24 cellular contexts compared by ENCODE assay signal in the genomic region with DNA sequence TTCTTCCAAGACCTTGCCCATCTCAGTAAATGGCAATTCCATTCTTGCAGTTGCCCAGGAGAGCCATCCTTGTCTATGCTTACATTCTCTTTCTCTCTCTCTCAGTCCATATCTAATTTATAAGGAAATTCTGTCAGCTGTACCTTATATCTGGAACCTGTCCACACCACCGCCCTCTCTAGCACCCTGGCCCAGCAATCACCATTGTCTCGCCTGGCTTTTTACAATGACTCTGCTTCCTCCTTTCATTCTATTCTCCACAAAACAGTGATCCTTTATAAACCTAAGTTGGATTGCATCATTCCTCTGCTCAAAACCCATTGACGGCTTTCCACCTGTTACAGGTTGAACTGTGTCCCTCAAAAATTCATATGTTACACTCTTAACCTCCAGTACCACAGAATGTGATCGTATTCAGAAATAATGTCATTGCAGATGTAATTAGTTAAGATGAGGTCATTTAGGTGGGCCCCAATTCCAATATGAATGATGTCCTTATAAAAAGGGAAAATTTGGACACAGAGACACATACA.
"Had no signal": no experiment of that assay in that cellular context is flagged by ENCODE, and none has a peak within 500 bp of the region (broad histone marks: within the 10 kb centered on the region; RNA-seq: fewer than 3 reads in every experiment).

No MANE protein-coding gene starts in this region.

- H3K36me3 ChIP-seq: ascending aorta, SJCRH30 had no signal

- ATAC-seq: activated CD8-positive, alpha-beta T cell treated with anti-CD3 and anti-CD28 coated beads for 36 hours; Panc1 had no signal

- H3K9me3 ChIP-seq: ascending aorta, SJCRH30 had no signal

- H3K27me3 Mint-ChIP-seq: activated T-cell treated with anti-CD3 and anti-CD28 coated beads, Interleukin-2, amount 50 U/mL, for 24 hours had no signal

- DNase-seq: activated CD4-positive, alpha-beta T cell treated with anti-CD3 and anti-CD28 coated beads, Interleukin-2, amount 10 ng/mL, durations not matched to agents 24 days and 14 days; activated CD4-positive, alpha-beta T cell treated with anti-CD3 and anti-CD28 coated beads, Interleukin-2, amount 50 U/mL, for 4 hours; activated CD8-positive, alpha-beta T cell treated with anti-CD3 and anti-CD28 coated beads for 36 hours; activated gamma-delta T cell; activated naive CD4-positive, alpha-beta T cell treated with Interleukin-2 at 50 U/mL for 16 hours; activated naive CD8-positive, alpha-beta T cell treated with anti-CD3 and anti-CD28 coated beads, Interleukin-2, amount 10 ng/mL, durations not matched to agents 7 days and 5 days; activated T-cell treated with anti-CD3 and anti-CD28 coated beads, Interleukin-2, amount 50 U/mL, for 24 hours; amygdala; NCI-H1105; NCI-H1417 treated with DMSO at 0.1 percent for 48 hours; NCI-H187 treated with DMSO at 0.1 percent for 48 hours; NCI-H2081; NCI-H226; NCI-H524 treated with DMSO at 0.1 percent for 48 hours; SHP77; SJCRH30 had no signal

- H3K27ac Mint-ChIP-seq: activated CD4-positive, alpha-beta T cell treated with anti-CD3 and anti-CD28 coated beads, Interleukin-2, amount 10 ng/mL, durations not matched to agents 24 days and 14 days; activated CD8-positive, alpha-beta T cell treated with anti-CD3 and anti-CD28 coated beads for 36 hours; activated naive CD4-positive, alpha-beta T cell treated with anti-CD3 and anti-CD28 coated beads, Interleukin-2, amount 50 U/mL, for 24 hours; activated naive CD8-positive, alpha-beta T cell treated with anti-CD3 and anti-CD28 coated beads, Interleukin-2, amount 10 ng/mL, durations not matched to agents 7 days and 5 days; activated T-cell treated with anti-CD3 and anti-CD28 coated beads, Interleukin-2, amount 50 U/mL, for 24 hours; activated T-helper 2 cell treated with anti-CD3 and anti-CD28 coated beads, Interferon-gamma antibody, Interleukin-2, Interleukin-4, amounts not matched to agents 10 μg/mL and 5 μg/mL and 100 μg/mL, durations not matched to agents 14 hours and 24 hours and 36 hours; T-helper 1 cell treated with Interleukin-12 subunit alpha and Interleukin-12 subunit beta and Interleukin-4 antibody, amounts not matched to agents 30 μg/mL and 1 μg/mL, for 36 hours; T-helper 2 cell treated with Interferon-gamma antibody and Interleukin-4, amounts not matched to agents 5 μg/mL and 100 μg/mL, for 36 hours had no signal

- H3K4me3 Mint-ChIP-seq: activated CD4-positive, alpha-beta T cell treated with anti-CD3 and anti-CD28 coated beads, Interleukin-2, amount 10 ng/mL, durations not matched to agents 24 days and 14 days; activated CD8-positive, alpha-beta T cell treated with anti-CD3 and anti-CD28 coated beads for 36 hours; activated naive CD4-positive, alpha-beta T cell treated with anti-CD3 and anti-CD28 coated beads, Interleukin-2, amount 50 U/mL, for 24 hours; activated naive CD8-positive, alpha-beta T cell treated with anti-CD3 and anti-CD28 coated beads, Interleukin-2, amount 10 ng/mL, durations not matched to agents 7 days and 5 days; activated T-cell treated with anti-CD3 and anti-CD28 coated beads, Interleukin-2, amount 50 U/mL, for 24 hours; T-helper 1 cell treated with Interleukin-12 subunit alpha and Interleukin-12 subunit beta and Interleukin-4 antibody, amounts not matched to agents 30 μg/mL and 1 μg/mL, for 36 hours; T-helper 2 cell treated with Interferon-gamma antibody and Interleukin-4, amounts not matched to agents 5 μg/mL and 100 μg/mL, for 36 hours had no signal

- H3K9me3 Mint-ChIP-seq: activated CD4-positive, alpha-beta T cell treated with anti-CD3 and anti-CD28 coated beads, Interleukin-2, amount 10 ng/mL, durations not matched to agents 24 days and 14 days; activated naive CD4-positive, alpha-beta T cell treated with anti-CD3 and anti-CD28 coated beads, Interleukin-2, amount 50 U/mL, for 24 hours; activated T-helper 2 cell treated with anti-CD3 and anti-CD28 coated beads, Interferon-gamma antibody, Interleukin-2, Interleukin-4, amounts not matched to agents 10 μg/mL and 5 μg/mL and 100 μg/mL, durations not matched to agents 14 hours and 24 hours and 36 hours; T-helper 1 cell treated with Interleukin-12 subunit alpha and Interleukin-12 subunit beta and Interleukin-4 antibody, amounts not matched to agents 30 μg/mL and 1 μg/mL, for 36 hours; T-helper 2 cell treated with Interferon-gamma antibody and Interleukin-4, amounts not matched to agents 5 μg/mL and 100 μg/mL, for 36 hours had no signal

- H3K4me3 ChIP-seq: ascending aorta, SJCRH30, SK-N-MC had no signal

- H3K27me3 ChIP-seq: ascending aorta, SJCRH30 had no signal

- H3K4me1 Mint-ChIP-seq: activated CD4-positive, alpha-beta T cell treated with anti-CD3 and anti-CD28 coated beads, Interleukin-2, amount 10 ng/mL, durations not matched to agents 24 days and 14 days; activated naive CD4-positive, alpha-beta T cell treated with anti-CD3 and anti-CD28 coated beads, Interleukin-2, amount 50 U/mL, for 24 hours; activated naive CD8-positive, alpha-beta T cell treated with anti-CD3 and anti-CD28 coated beads, Interleukin-2, amount 10 ng/mL, durations not matched to agents 7 days and 5 days had no signal

- H3K36me3 Mint-ChIP-seq: activated naive CD4-positive, alpha-beta T cell treated with anti-CD3 and anti-CD28 coated beads, Interleukin-2, amount 50 U/mL, for 24 hours; activated naive CD8-positive, alpha-beta T cell treated with anti-CD3 and anti-CD28 coated beads, Interleukin-2, amount 10 ng/mL, durations not matched to agents 7 days and 5 days had no signal

- FAIRE-seq: TTC549 had no signal

- H3K27ac ChIP-seq: ascending aorta, SJCRH30, SK-N-MC had no signal
